In the genomic region with DNA sequence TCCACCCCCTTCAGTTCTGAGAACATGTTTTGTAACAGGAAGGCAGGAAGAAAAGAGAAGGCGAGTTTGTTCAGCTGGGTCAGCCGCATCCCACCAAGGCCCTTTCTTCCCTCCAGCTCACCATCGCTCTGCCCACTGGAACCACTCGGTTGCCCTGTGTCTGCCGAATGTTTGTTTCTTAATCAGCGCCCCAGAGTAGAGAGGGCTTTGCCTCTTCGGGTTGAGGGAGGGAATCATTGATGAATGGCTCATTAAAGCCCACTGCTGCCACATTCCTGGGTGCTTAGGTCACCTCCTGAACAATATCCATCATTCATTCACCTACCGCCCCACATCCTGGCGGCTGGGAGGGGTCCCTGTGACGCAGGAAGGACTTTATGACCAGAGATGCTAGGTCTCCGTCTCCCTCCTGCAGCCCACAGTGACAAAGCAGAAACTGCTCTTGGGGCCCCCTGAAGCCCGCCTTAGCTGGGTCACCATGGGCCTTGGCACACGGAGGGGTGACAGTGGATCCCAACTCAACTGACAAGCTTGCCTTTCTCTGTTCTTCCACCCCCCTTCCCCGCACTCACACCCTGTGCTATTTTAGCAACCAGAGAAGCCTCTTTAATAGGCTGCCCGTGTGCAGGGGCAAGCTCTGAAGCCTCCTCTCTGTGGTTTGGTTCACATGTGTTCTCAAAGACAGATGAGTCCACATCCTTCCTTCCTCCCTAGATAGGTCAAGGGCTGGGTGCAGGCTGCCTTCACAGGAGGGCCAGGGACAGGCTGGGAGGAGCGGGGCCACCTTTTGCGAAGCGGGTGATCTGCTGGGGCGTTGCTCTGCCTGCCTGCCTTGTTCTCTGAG, we compare ENCODE assay signal across 1 cellular context.
TF ChIP-seq lines count a peak whose summit lies in the region.

No MANE protein-coding gene starts in this region.

TF ChIP-seq in GM23338, 12 proteins besides CTCF, POLR2A, EP300 and RAD21 (continued from another document):
- TF ChIP-seq, protein P1, sequence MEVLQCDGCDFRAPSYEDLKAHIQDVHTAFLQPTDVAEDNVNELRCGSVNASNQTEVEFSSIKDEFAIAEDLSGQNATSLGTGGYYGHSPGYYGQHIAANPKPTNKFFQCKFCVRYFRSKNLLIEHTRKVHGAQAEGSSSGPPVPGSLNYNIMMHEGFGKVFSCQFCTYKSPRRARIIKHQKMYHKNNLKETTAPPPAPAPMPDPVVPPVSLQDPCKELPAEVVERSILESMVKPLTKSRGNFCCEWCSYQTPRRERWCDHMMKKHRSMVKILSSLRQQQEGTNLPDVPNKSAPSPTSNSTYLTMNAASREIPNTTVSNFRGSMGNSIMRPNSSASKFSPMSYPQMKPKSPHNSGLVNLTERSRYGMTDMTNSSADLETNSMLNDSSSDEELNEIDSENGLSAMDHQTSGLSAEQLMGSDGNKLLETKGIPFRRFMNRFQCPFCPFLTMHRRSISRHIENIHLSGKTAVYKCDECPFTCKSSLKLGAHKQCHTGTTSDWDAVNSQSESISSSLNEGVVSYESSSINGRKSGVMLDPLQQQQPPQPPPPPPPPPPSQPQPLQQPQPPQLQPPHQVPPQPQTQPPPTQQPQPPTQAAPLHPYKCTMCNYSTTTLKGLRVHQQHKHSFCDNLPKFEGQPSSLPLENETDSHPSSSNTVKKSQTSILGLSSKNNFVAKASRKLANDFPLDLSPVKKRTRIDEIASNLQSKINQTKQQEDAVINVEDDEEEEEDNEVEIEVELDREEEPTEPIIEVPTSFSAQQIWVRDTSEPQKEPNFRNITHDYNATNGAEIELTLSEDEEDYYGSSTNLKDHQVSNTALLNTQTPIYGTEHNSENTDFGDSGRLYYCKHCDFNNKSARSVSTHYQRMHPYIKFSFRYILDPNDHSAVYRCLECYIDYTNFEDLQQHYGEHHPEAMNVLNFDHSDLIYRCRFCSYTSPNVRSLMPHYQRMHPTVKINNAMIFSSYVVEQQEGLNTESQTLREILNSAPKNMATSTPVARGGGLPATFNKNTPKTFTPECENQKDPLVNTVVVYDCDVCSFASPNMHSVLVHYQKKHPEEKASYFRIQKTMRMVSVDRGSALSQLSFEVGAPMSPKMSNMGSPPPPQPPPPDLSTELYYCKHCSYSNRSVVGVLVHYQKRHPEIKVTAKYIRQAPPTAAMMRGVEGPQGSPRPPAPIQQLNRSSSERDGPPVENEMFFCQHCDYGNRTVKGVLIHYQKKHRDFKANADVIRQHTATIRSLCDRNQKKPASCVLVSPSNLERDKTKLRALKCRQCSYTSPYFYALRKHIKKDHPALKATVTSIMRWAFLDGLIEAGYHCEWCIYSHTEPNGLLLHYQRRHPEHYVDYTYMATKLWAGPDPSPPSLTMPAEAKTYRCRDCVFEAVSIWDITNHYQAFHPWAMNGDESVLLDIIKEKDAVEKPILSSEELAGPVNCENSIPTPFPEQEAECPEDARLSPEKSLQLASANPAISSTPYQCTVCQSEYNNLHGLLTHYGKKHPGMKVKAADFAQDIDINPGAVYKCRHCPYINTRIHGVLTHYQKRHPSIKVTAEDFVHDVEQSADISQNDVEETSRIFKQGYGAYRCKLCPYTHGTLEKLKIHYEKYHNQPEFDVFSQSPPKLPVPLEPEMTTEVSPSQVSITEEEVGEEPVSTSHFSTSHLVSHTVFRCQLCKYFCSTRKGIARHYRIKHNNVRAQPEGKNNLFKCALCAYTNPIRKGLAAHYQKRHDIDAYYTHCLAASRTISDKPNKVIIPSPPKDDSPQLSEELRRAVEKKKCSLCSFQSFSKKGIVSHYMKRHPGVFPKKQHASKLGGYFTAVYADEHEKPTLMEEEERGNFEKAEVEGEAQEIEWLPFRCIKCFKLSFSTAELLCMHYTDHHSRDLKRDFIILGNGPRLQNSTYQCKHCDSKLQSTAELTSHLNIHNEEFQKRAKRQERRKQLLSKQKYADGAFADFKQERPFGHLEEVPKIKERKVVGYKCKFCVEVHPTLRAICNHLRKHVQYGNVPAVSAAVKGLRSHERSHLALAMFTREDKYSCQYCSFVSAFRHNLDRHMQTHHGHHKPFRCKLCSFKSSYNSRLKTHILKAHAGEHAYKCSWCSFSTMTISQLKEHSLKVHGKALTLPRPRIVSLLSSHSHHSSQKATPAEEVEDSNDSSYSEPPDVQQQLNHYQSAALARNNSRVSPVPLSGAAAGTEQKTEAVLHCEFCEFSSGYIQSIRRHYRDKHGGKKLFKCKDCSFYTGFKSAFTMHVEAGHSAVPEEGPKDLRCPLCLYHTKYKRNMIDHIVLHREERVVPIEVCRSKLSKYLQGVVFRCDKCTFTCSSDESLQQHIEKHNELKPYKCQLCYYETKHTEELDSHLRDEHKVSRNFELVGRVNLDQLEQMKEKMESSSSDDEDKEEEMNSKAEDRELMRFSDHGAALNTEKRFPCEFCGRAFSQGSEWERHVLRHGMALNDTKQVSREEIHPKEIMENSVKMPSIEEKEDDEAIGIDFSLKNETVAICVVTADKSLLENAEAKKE (CRISPR knock-in tag; IDR thresholded peaks at IDR 0.05) = no peak
- TF ChIP-seq EZH2 (IDR thresholded peaks at IDR 0.05; ENCODE audit: low read depth, unreplicated experiment) (no peak), ZNF114 (CRISPR knock-in tag; IDR thresholded peaks at IDR 0.05) (no peak), STAT1 (IDR thresholded peaks at IDR 0.05; ENCODE audit: unreplicated experiment) (no peak), POLR2AphosphoS5 (IDR thresholded peaks at IDR 0.05; ENCODE audit: low read depth) (no peak), JUNB (IDR thresholded peaks at IDR 0.05; ENCODE audit: unreplicated experiment) (no peak), NANOG (IDR thresholded peaks at IDR 0.05; ENCODE audit: borderline replicate concordance) (no peak)
- TF ChIP-seq, protein P2, sequence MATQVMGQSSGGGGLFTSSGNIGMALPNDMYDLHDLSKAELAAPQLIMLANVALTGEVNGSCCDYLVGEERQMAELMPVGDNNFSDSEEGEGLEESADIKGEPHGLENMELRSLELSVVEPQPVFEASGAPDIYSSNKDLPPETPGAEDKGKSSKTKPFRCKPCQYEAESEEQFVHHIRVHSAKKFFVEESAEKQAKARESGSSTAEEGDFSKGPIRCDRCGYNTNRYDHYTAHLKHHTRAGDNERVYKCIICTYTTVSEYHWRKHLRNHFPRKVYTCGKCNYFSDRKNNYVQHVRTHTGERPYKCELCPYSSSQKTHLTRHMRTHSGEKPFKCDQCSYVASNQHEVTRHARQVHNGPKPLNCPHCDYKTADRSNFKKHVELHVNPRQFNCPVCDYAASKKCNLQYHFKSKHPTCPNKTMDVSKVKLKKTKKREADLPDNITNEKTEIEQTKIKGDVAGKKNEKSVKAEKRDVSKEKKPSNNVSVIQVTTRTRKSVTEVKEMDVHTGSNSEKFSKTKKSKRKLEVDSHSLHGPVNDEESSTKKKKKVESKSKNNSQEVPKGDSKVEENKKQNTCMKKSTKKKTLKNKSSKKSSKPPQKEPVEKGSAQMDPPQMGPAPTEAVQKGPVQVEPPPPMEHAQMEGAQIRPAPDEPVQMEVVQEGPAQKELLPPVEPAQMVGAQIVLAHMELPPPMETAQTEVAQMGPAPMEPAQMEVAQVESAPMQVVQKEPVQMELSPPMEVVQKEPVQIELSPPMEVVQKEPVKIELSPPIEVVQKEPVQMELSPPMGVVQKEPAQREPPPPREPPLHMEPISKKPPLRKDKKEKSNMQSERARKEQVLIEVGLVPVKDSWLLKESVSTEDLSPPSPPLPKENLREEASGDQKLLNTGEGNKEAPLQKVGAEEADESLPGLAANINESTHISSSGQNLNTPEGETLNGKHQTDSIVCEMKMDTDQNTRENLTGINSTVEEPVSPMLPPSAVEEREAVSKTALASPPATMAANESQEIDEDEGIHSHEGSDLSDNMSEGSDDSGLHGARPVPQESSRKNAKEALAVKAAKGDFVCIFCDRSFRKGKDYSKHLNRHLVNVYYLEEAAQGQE (IDR thresholded peaks at IDR 0.05; ENCODE audit: unreplicated experiment) = no peak
- TF ChIP-seq, protein P3, sequence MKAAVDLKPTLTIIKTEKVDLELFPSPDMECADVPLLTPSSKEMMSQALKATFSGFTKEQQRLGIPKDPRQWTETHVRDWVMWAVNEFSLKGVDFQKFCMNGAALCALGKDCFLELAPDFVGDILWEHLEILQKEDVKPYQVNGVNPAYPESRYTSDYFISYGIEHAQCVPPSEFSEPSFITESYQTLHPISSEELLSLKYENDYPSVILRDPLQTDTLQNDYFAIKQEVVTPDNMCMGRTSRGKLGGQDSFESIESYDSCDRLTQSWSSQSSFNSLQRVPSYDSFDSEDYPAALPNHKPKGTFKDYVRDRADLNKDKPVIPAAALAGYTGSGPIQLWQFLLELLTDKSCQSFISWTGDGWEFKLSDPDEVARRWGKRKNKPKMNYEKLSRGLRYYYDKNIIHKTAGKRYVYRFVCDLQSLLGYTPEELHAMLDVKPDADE (IDR thresholded peaks at IDR 0.05) = no peak
